9 cellular contexts compared by ENCODE assay signal in the genomic region with DNA sequence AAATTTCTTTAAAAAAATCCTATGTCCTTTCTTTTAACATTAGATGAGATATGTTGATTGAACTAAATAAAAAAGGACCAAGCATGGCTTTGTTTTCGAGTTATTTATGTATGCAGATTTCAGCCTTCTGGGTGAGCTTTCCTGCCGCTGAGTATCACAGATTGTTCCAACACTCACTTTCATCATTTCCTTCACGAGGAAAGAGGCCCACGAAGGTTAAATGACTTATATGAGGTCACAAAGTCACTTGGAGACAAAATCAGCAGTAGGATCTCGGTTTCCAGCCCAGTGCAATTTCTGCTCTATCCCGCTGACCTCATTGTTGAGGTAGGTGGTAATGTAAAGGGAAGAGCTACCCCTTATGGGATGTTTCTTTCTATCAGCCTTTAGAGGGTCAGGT.
"Had no signal": no experiment of that assay in that cellular context is flagged by ENCODE, and none has a peak within 500 bp of the region (broad histone marks: within the 10 kb centered on the region; RNA-seq: fewer than 3 reads in every experiment).

No MANE protein-coding gene starts in this region.

- H3K4me2 ChIP-seq: GM23338 had no signal

- FAIRE-seq: H1, H54 had no signal

- H2AFZ ChIP-seq: GM23338 had no signal

- H3K27ac ChIP-seq: HL-60 had no signal

- DNase-seq: H9, HCEC 1CT, HFFc6, IMR-90, KBM-7 had no signal

- H3K4me3 ChIP-seq: GM23338 had no signal
